22 cellular contexts compared by ENCODE assay signal in the genomic region with DNA sequence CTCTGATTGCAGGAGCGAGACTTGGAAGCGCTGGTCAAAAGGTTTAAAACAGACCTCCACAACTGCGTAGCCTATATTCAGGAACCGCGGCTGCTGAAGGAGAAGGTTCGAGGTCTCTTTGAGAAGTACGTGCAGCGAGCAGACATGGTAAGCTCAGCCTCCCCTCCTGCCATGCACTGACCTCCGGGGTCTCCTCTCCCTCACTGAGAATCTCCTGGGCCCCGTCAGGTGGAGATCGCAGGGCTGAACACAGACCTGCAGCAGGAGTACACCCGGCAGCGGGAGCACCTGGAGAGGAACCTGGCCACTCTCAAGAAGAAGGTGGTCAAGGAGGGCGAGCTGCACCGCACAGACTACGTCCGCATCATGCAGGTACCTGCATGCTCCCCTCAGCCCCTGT. TPM values are rescaled to one million over a fixed set of nuclear protein-coding genes. Genes with fewer than 3 reads are reported as not detected.
"Had no signal": no experiment of that assay in that cellular context is flagged by ENCODE, and none has a peak within 500 bp of the region (broad histone marks: within the 10 kb centered on the region; RNA-seq: fewer than 3 reads in every experiment).

No MANE protein-coding gene starts in this region.

- H3K36me3 ChIP-seq: MG63, SJSA1 had no signal

- H3K27me3 ChIP-seq: MG63, SJSA1 had no signal

- H3K9me3 ChIP-seq: MG63, SJSA1 had no signal

- H3K27ac ChIP-seq: SJSA1, SK-N-MC had no signal

- FAIRE-seq: RCC 7860 had no signal

- H3K4me3 ChIP-seq: MG63, SJSA1, SK-N-MC had no signal

- DNase-seq: KBM-7, MG63, NCI-H1092, NCI-H1105 treated with DMSO at 0.1 percent for 48 hours, NCI-H1417 treated with DMSO at 0.1 percent for 48 hours, NCI-H146, NCI-H1694 treated with DMSO at 0.1 percent for 48 hours, NCI-H1930, NCI-H2081, NCI-H2107, NCI-H226, NCI-H446, NCI-H510A, NCI-H524 treated with DMSO at 0.1 percent for 48 hours, NCI-H69, NCI-H774, Right ventricle myocardium superior, SIG-M5 had no signal

RNA-seq across cellular contexts. Expression of a gene that starts 35.5 kb away (rescaled TPM):
- total RNA-seq: LHCN-M2, Right ventricle myocardium superior, SJSA1 had no signal

RNA-seq across cellular contexts. Expression of a gene that starts 51.1 kb away (rescaled TPM):
- total RNA-seq: LHCN-M2, Right ventricle myocardium superior, SJSA1 had no signal
